In the genomic region with DNA sequence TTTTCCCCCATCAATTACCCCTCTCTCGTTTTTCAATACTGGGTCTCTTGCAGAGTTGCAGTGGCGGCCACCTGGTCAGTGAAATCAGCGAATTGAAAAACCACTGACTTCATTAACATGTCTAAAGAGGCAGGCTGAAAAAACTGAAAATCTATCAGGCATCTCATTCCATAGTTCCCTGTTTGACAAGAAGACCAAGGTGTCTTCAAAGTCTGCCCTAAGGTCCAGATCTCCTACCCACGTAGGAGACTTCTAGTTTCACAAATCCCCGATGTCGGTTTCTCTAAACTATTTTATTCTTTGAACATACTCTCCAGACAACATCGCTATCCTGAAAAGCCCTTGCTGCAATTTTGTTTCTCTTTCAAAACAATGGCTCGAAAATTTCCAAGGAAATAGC, we compare ENCODE assay signal across 8 cellular contexts. TPM values are rescaled to one million over a fixed set of nuclear protein-coding genes. Genes with fewer than 3 reads are reported as not detected.
DNase-seq lines count a peak whose midpoint lies in the region; ATAC-seq, FAIRE-seq and TF ChIP-seq lines count a peak whose summit lies in the region.

No MANE protein-coding gene starts in this region.

- H3K9me3 Mint-ChIP-seq in activated naive CD4-positive, alpha-beta T cell treated with anti-CD3 and anti-CD28 coated beads, Interleukin-2, amount 50 U/mL, for 24 hours = no peaks in the 10 kb centered on the region
- no peaks in the 10 kb centered on the region for H3K9me3 Mint-ChIP-seq in activated naive CD8-positive, alpha-beta T cell treated with anti-CD3 and anti-CD28 coated beads, Interleukin-2, amount 50 U/mL, for 24 hours

- no TSS peak for BruUV-seq in HepG2 (replicated peaks; lab: Mats Ljungman, UMichigan)

- H3K4me3 Mint-ChIP-seq in activated naive CD4-positive, alpha-beta T cell treated with anti-CD3 and anti-CD28 coated beads, Interleukin-2, amount 50 U/mL, for 24 hours = peak overlapping the region; percentile 98
- H3K4me3 Mint-ChIP-seq in activated naive CD8-positive, alpha-beta T cell treated with anti-CD3 and anti-CD28 coated beads, Interleukin-2, amount 50 U/mL, for 24 hours = peak overlapping the region; percentile 96

- peaks cover 58% of the 10 kb centered on the region for H3K4me1 ChIP-seq in HepG2 (ENCODE audit: insufficient read depth, low read length)
- peaks cover 42% of the 10 kb centered on the region for H3K4me1 ChIP-seq in upper lobe of right lung

- H3K27ac ChIP-seq in HepG2 (ENCODE audit: extremely low read length, insufficient read depth, low read length) (peak overlapping the region; percentile 69), upper lobe of right lung (peak overlapping the region; percentile 93)

- peak overlapping the region; percentile 96 for H3K4me2 ChIP-seq in HepG2 (ENCODE audit: low read depth, low read length)

- in situ Hi-C loops in HepG2 (cut with HindIII; ENCODE audit: extremely low pct_ligation_motif_present, low pct_unique_long_range_greater_than_20kb) = no loop called here

- H4K20me1 ChIP-seq in HepG2 (ENCODE audit: insufficient read depth, low read length) = peaks cover 29% of the 10 kb centered on the region

- FAIRE-seq in HepG2 (lab: Jason Lieb, UNC) = no peak

- no peak for TF ChIP-seq EP300 in HepG2 (IDR thresholded peaks at IDR 0.05; ENCODE audit: low read depth in 2 of 2, low read length in 2 of 2)
- no peak for TF ChIP-seq EP300 in HepG2 (CRISPR knock-in tag; IDR thresholded peaks at IDR 0.05; ENCODE audit: borderline replicate concordance)

- TF ChIP-seq POLR2A in HepG2 (IDR thresholded peaks at IDR 0.05; ENCODE audit: insufficient read depth in 1 of 2, low read depth in 2 of 2, low read length in 2 of 2) = no peak

- no peaks in the 10 kb centered on the region for H3K27me3 Mint-ChIP-seq in activated naive CD4-positive, alpha-beta T cell treated with anti-CD3 and anti-CD28 coated beads, Interleukin-2, amount 50 U/mL, for 24 hours
- no peaks in the 10 kb centered on the region for H3K27me3 Mint-ChIP-seq in activated naive CD8-positive, alpha-beta T cell treated with anti-CD3 and anti-CD28 coated beads, Interleukin-2, amount 50 U/mL, for 24 hours

- peak overlapping the region; percentile 75 for H3K9ac ChIP-seq in HepG2 (ENCODE audit: insufficient read depth, low read depth, low read length)

- POLR2A ChIA-PET in HepG2 (lab: Yijun Ruan, JAX) = interaction anchor here (0.9 to 2.9 kb wide), 6 partner anchors 12 to 104 kb away, joined by 3 to 43 read pairs (median 4); a partner anchor contains a TSS

- H2AFZ ChIP-seq in HepG2 (ENCODE audit: low read length) = peak overlapping the region; percentile 55

- WGBS in HepG2 (ENCODE audit: low lambda C conversion rate) = 26% methylated on average over 8 of the region's 8 CpGs

- peaks cover 46% of the 10 kb centered on the region for H3K79me2 ChIP-seq in HepG2 (ENCODE audit: insufficient read depth, low read length)

- TF ChIP-seq RAD21 in HepG2 (CRISPR knock-in tag; IDR thresholded peaks at IDR 0.05) = no peak

- H3K4me3 ChIP-seq in HepG2 (replicated peaks in 1 of 3; ENCODE audit: insufficient read depth in 1 of 3, low read depth in 2 of 3, low read length in 3 of 3) (peak overlapping the region; percentile 57 to 89 (median 81)), upper lobe of right lung (peak overlapping the region; percentile 75)

- DNase-seq in activated naive CD4-positive, alpha-beta T cell treated with Interleukin-2 at 50 U/mL for 16 hours = no peak
- no peak for DNase-seq in activated naive CD8-positive, alpha-beta T cell treated with anti-CD3 and anti-CD28 coated beads, Interleukin-2, amount 50 U/mL, for 24 hours
- DNase-seq in HepG2 (ENCODE audit: low spot score) = no peak
- no peak for DNase-seq in upper lobe of right lung
- no peak for DNase-seq in AG20443 (ENCODE audit: low spot score)
- DNase-seq in NCI-H1930 (lab: John Stamatoyannopoulos, UW) = no peak

- H3K27me3 ChIP-seq in HepG2 (ENCODE audit: control insufficient read depth in 1 of 2, insufficient read depth in 2 of 2, low read length in 2 of 2) (no peaks in the 10 kb centered on the region; a peak in 1 of 5 replicates), upper lobe of right lung (no peaks in the 10 kb centered on the region)

- H3K27ac Mint-ChIP-seq in activated naive CD4-positive, alpha-beta T cell treated with anti-CD3 and anti-CD28 coated beads, Interleukin-2, amount 50 U/mL, for 24 hours = peak overlapping the region; percentile 93
- peak overlapping the region; percentile 98 for H3K27ac Mint-ChIP-seq in activated naive CD8-positive, alpha-beta T cell treated with anti-CD3 and anti-CD28 coated beads, Interleukin-2, amount 50 U/mL, for 24 hours

- H3K36me3 ChIP-seq in HepG2 (replicated peaks in 1 of 2; ENCODE audit: control insufficient read depth in 1 of 2, insufficient read depth in 2 of 2, low read length in 2 of 2) (peaks cover 10 to 21% of the 10 kb centered on the region in 2 experiments), upper lobe of right lung (peaks cover 24% of the 10 kb centered on the region)

- no peak for TF ChIP-seq CTCF in HepG2 (CRISPR knock-in tag; IDR thresholded peaks at IDR 0.05)
- TF ChIP-seq CTCF in upper lobe of right lung (IDR thresholded peaks at IDR 0.05) = no peak

- no peaks in the 10 kb centered on the region for H3K9me3 ChIP-seq in HepG2 (ENCODE audit: low read length)
- H3K9me3 ChIP-seq in upper lobe of right lung = no peaks in the 10 kb centered on the region

- CTCF ChIA-PET in HepG2 (lab: Yijun Ruan, JAX; ENCODE audit: low intra/inter-chr PET ratio, low total read pairs) = no interaction called here

- H3K4me1 Mint-ChIP-seq in activated naive CD4-positive, alpha-beta T cell treated with anti-CD3 and anti-CD28 coated beads, Interleukin-2, amount 50 U/mL, for 24 hours = peaks cover 60% of the 10 kb centered on the region
- H3K4me1 Mint-ChIP-seq in activated naive CD8-positive, alpha-beta T cell treated with anti-CD3 and anti-CD28 coated beads, Interleukin-2, amount 50 U/mL, for 24 hours = peaks cover 68% of the 10 kb centered on the region

- peaks cover 23% of the 10 kb centered on the region for H3K36me3 Mint-ChIP-seq in activated naive CD4-positive, alpha-beta T cell treated with anti-CD3 and anti-CD28 coated beads, Interleukin-2, amount 50 U/mL, for 24 hours
- H3K36me3 Mint-ChIP-seq in activated naive CD8-positive, alpha-beta T cell treated with anti-CD3 and anti-CD28 coated beads, Interleukin-2, amount 50 U/mL, for 24 hours (ENCODE audit: low read depth) = peaks cover 55% of the 10 kb centered on the region

- no peak for ATAC-seq in activated naive CD8-positive, alpha-beta T cell treated with anti-CD3 and anti-CD28 coated beads, Interleukin-2, amount 50 U/mL, for 24 hours
- ATAC-seq in HepG2 = no peak
- no peak for ATAC-seq in upper lobe of right lung
- no peak for ATAC-seq in GM19351 (IDR thresholded peaks at IDR 0.05; ENCODE audit: unreplicated experiment)

- intact Hi-C loops in HepG2 (cut with micrococcal nuclease; ENCODE audit: unreplicated experiment) = no loop called here
- intact Hi-C loops in upper lobe of right lung (cut with DNase I) = no loop called here

RNA-seq across cellular contexts. Expression of a gene that starts 0.8 kb away (rescaled TPM):
- total RNA-seq in HepG2 (2016; rRNA removed; fragmentation: Illumina TruSeq; extraction: Trizol) = 911 and 1,275 TPM in 2 replicates
- 241 and 250 TPM in 2 replicates for total RNA-seq in HepG2 (2016; cell fraction: cytosol; rRNA removed; fragmentation: Illumina TruSeq; extraction: Trizol; ENCODE audit: low read depth)
- 892 and 1,275 TPM in 2 replicates for total RNA-seq in HepG2 (2016; cell fraction: insoluble cytoplasmic fraction; rRNA removed; fragmentation: Illumina TruSeq; extraction: Trizol)
- 542 and 545 TPM in 2 replicates for total RNA-seq in HepG2 (2016; cell fraction: membrane; rRNA removed; fragmentation: Illumina TruSeq; extraction: Trizol)
- 386 and 402 TPM in 2 replicates for total RNA-seq in HepG2 (2016; cell fraction: nucleus; rRNA removed; fragmentation: Illumina TruSeq; extraction: Trizol)
- 980 and 1,163 TPM in 2 replicates for polyA plus RNA-seq in HepG2 (2011; rRNA removed)
- 853 and 1,099 TPM in 2 replicates for polyA plus RNA-seq in HepG2 (2011; cell fraction: cytosol; rRNA removed)
- polyA plus RNA-seq in HepG2 (2011; cell fraction: nucleus; rRNA removed) = 241 and 246 TPM in 2 replicates
- 478 and 597 TPM in 2 replicates for polyA plus RNA-seq in HepG2 (2012)
- polyA plus RNA-seq in HepG2 (2016; cell fraction: cytosol; fragmentation: Illumina TruSeq; extraction: Trizol; ENCODE audit: low read depth) = 300 and 321 TPM in 2 replicates
- 2,019 and 2,085 TPM in 2 replicates for polyA plus RNA-seq in HepG2 (2016; cell fraction: insoluble cytoplasmic fraction; fragmentation: Illumina TruSeq; extraction: Trizol; ENCODE audit: low read depth)
- polyA plus RNA-seq in HepG2 (2016; cell fraction: membrane; fragmentation: Illumina TruSeq; extraction: Trizol; ENCODE audit: low read depth) = 586 and 657 TPM in 2 replicates
- polyA plus RNA-seq in HepG2 (2016; cell fraction: nucleus; fragmentation: Illumina TruSeq; extraction: Trizol; ENCODE audit: insufficient read depth, low read depth) = 686 and 716 TPM in 2 replicates
- 1,833 and 2,373 TPM in 2 replicates for polyA minus RNA-seq in HepG2 (2011; rRNA and poly(A)+ RNA removed; ENCODE audit: low replicate concordance)
- 412 and 479 TPM in 2 replicates for polyA minus RNA-seq in HepG2 (2011; cell fraction: cytosol; rRNA and poly(A)+ RNA removed)
- 105 and 134 TPM in 2 replicates for polyA minus RNA-seq in HepG2 (2011; cell fraction: nucleus; rRNA and poly(A)+ RNA removed)
- 243 TPM for total RNA-seq in upper lobe of right lung

RNA-seq across cellular contexts. Expression of a gene that starts 2.3 kb away (rescaled TPM):
- total RNA-seq in HepG2 (2016; rRNA removed; fragmentation: Illumina TruSeq; extraction: Trizol) (8.4 and 20.5 TPM in 2 replicates), upper lobe of right lung (32.8 TPM)
- total RNA-seq in HepG2 (2016; cell fraction: cytosol; rRNA removed; fragmentation: Illumina TruSeq; extraction: Trizol; ENCODE audit: low read depth) = 2.6 TPM in 2 replicates
- 9.0 and 18.7 TPM in 2 replicates for total RNA-seq in HepG2 (2016; cell fraction: insoluble cytoplasmic fraction; rRNA removed; fragmentation: Illumina TruSeq; extraction: Trizol)
- 7.6 TPM in 2 replicates for total RNA-seq in HepG2 (2016; cell fraction: membrane; rRNA removed; fragmentation: Illumina TruSeq; extraction: Trizol)
- 18.3 and 20.9 TPM in 2 replicates for total RNA-seq in HepG2 (2016; cell fraction: nucleus; rRNA removed; fragmentation: Illumina TruSeq; extraction: Trizol)
- polyA plus RNA-seq in HepG2 (2011; rRNA removed) = 11.7 and 14.0 TPM in 2 replicates
- polyA plus RNA-seq in HepG2 (2011; cell fraction: cytosol; rRNA removed) = 4.5 and 6.7 TPM in 2 replicates
- 39.8 and 42.9 TPM in 2 replicates for polyA plus RNA-seq in HepG2 (2011; cell fraction: nucleus; rRNA removed)
- polyA plus RNA-seq in HepG2 (2012) = 14.2 and 21.0 TPM in 2 replicates
- polyA plus RNA-seq in HepG2 (2016; cell fraction: cytosol; fragmentation: Illumina TruSeq; extraction: Trizol; ENCODE audit: low read depth) = 1.2 and 1.3 TPM in 2 replicates
- 13.9 and 27.7 TPM in 2 replicates for polyA plus RNA-seq in HepG2 (2016; cell fraction: insoluble cytoplasmic fraction; fragmentation: Illumina TruSeq; extraction: Trizol; ENCODE audit: low read depth)
- polyA plus RNA-seq in HepG2 (2016; cell fraction: membrane; fragmentation: Illumina TruSeq; extraction: Trizol; ENCODE audit: low read depth) = 2.2 and 3.4 TPM in 2 replicates
- polyA plus RNA-seq in HepG2 (2016; cell fraction: nucleus; fragmentation: Illumina TruSeq; extraction: Trizol; ENCODE audit: insufficient read depth, low read depth) = 66.8 and 94.4 TPM in 2 replicates
- 16.6 and 29.4 TPM in 2 replicates for polyA minus RNA-seq in HepG2 (2011; rRNA and poly(A)+ RNA removed; ENCODE audit: low replicate concordance)
- polyA minus RNA-seq in HepG2 (2011; cell fraction: cytosol; rRNA and poly(A)+ RNA removed) = 8.0 and 10.3 TPM in 2 replicates
- polyA minus RNA-seq in HepG2 (2011; cell fraction: nucleus; rRNA and poly(A)+ RNA removed) = 7.6 and 9.1 TPM in 2 replicates

RNA-seq across cellular contexts. Expression of a gene that starts 23.1 kb away (rescaled TPM):
- total RNA-seq in HepG2 (2016; rRNA removed; fragmentation: Illumina TruSeq; extraction: Trizol) (77.8 and 82.3 TPM in 2 replicates), upper lobe of right lung (175 TPM)
- total RNA-seq in HepG2 (2016; cell fraction: cytosol; rRNA removed; fragmentation: Illumina TruSeq; extraction: Trizol; ENCODE audit: low read depth) = 113 and 115 TPM in 2 replicates
- 72.3 and 79.6 TPM in 2 replicates for total RNA-seq in HepG2 (2016; cell fraction: insoluble cytoplasmic fraction; rRNA removed; fragmentation: Illumina TruSeq; extraction: Trizol)
- total RNA-seq in HepG2 (2016; cell fraction: membrane; rRNA removed; fragmentation: Illumina TruSeq; extraction: Trizol) = 145 and 152 TPM in 2 replicates
- total RNA-seq in HepG2 (2016; cell fraction: nucleus; rRNA removed; fragmentation: Illumina TruSeq; extraction: Trizol) = 43.2 and 49.0 TPM in 2 replicates
- polyA plus RNA-seq in HepG2 (2011; rRNA removed) = 130 and 150 TPM in 2 replicates
- 126 and 128 TPM in 2 replicates for polyA plus RNA-seq in HepG2 (2011; cell fraction: cytosol; rRNA removed)
- 139 and 173 TPM in 2 replicates for polyA plus RNA-seq in HepG2 (2011; cell fraction: nucleus; rRNA removed)
- polyA plus RNA-seq in HepG2 (2012) = 119 and 142 TPM in 2 replicates
- polyA plus RNA-seq in HepG2 (2016; cell fraction: cytosol; fragmentation: Illumina TruSeq; extraction: Trizol; ENCODE audit: low read depth) = 217 and 220 TPM in 2 replicates
- 116 and 125 TPM in 2 replicates for polyA plus RNA-seq in HepG2 (2016; cell fraction: insoluble cytoplasmic fraction; fragmentation: Illumina TruSeq; extraction: Trizol; ENCODE audit: low read depth)
- polyA plus RNA-seq in HepG2 (2016; cell fraction: membrane; fragmentation: Illumina TruSeq; extraction: Trizol; ENCODE audit: low read depth) = 219 and 220 TPM in 2 replicates
- 146 and 154 TPM in 2 replicates for polyA plus RNA-seq in HepG2 (2016; cell fraction: nucleus; fragmentation: Illumina TruSeq; extraction: Trizol; ENCODE audit: insufficient read depth, low read depth)
- polyA minus RNA-seq in HepG2 (2011; rRNA and poly(A)+ RNA removed; ENCODE audit: low replicate concordance) = 102 and 133 TPM in 2 replicates
- 49.8 and 51.9 TPM in 2 replicates for polyA minus RNA-seq in HepG2 (2011; cell fraction: cytosol; rRNA and poly(A)+ RNA removed)
- polyA minus RNA-seq in HepG2 (2011; cell fraction: nucleus; rRNA and poly(A)+ RNA removed) = 34.5 and 57.3 TPM in 2 replicates

RNA-seq across cellular contexts. Expression of a gene that starts 25.0 kb away (rescaled TPM):
- total RNA-seq in HepG2 (2016; rRNA removed; fragmentation: Illumina TruSeq; extraction: Trizol) (28.7 and 51.1 TPM in 2 replicates), upper lobe of right lung (35.4 TPM)
- 83.5 and 89.8 TPM in 2 replicates for total RNA-seq in HepG2 (2016; cell fraction: cytosol; rRNA removed; fragmentation: Illumina TruSeq; extraction: Trizol; ENCODE audit: low read depth)
- 25.7 and 52.1 TPM in 2 replicates for total RNA-seq in HepG2 (2016; cell fraction: insoluble cytoplasmic fraction; rRNA removed; fragmentation: Illumina TruSeq; extraction: Trizol)
- total RNA-seq in HepG2 (2016; cell fraction: membrane; rRNA removed; fragmentation: Illumina TruSeq; extraction: Trizol) = 91.3 and 101 TPM in 2 replicates
- total RNA-seq in HepG2 (2016; cell fraction: nucleus; rRNA removed; fragmentation: Illumina TruSeq; extraction: Trizol) = 33.1 and 34.2 TPM in 2 replicates
- polyA plus RNA-seq in HepG2 (2011; rRNA removed) = 131 and 151 TPM in 2 replicates
- polyA plus RNA-seq in HepG2 (2011; cell fraction: cytosol; rRNA removed) = 117 TPM in 2 replicates
- 111 and 130 TPM in 2 replicates for polyA plus RNA-seq in HepG2 (2011; cell fraction: nucleus; rRNA removed)
- polyA plus RNA-seq in HepG2 (2012) = 130 and 313 TPM in 2 replicates
- polyA plus RNA-seq in HepG2 (2016; cell fraction: cytosol; fragmentation: Illumina TruSeq; extraction: Trizol; ENCODE audit: low read depth) = 21.8 and 24.4 TPM in 2 replicates
- polyA plus RNA-seq in HepG2 (2016; cell fraction: insoluble cytoplasmic fraction; fragmentation: Illumina TruSeq; extraction: Trizol; ENCODE audit: low read depth) = 28.6 and 30.4 TPM in 2 replicates
- polyA plus RNA-seq in HepG2 (2016; cell fraction: membrane; fragmentation: Illumina TruSeq; extraction: Trizol; ENCODE audit: low read depth) = 23.7 and 25.1 TPM in 2 replicates
- polyA plus RNA-seq in HepG2 (2016; cell fraction: nucleus; fragmentation: Illumina TruSeq; extraction: Trizol; ENCODE audit: insufficient read depth, low read depth) = 72.1 and 79.6 TPM in 2 replicates
- polyA minus RNA-seq in HepG2 (2011; rRNA and poly(A)+ RNA removed; ENCODE audit: low replicate concordance) = 19.0 and 307 TPM in 2 replicates
- 213 and 378 TPM in 2 replicates for polyA minus RNA-seq in HepG2 (2011; cell fraction: cytosol; rRNA and poly(A)+ RNA removed)
- 95.2 and 99.7 TPM in 2 replicates for polyA minus RNA-seq in HepG2 (2011; cell fraction: nucleus; rRNA and poly(A)+ RNA removed)

RNA-seq across cellular contexts. Expression of a gene that starts 28.6 kb away (rescaled TPM):
- total RNA-seq in HepG2 (2016; rRNA removed; fragmentation: Illumina TruSeq; extraction: Trizol) (7.4 and 16.0 TPM in 2 replicates), upper lobe of right lung (9.5 TPM)
- 6.4 and 6.8 TPM in 2 replicates for total RNA-seq in HepG2 (2016; cell fraction: cytosol; rRNA removed; fragmentation: Illumina TruSeq; extraction: Trizol; ENCODE audit: low read depth)
- 7.0 and 15.7 TPM in 2 replicates for total RNA-seq in HepG2 (2016; cell fraction: insoluble cytoplasmic fraction; rRNA removed; fragmentation: Illumina TruSeq; extraction: Trizol)
- 11.0 and 11.6 TPM in 2 replicates for total RNA-seq in HepG2 (2016; cell fraction: membrane; rRNA removed; fragmentation: Illumina TruSeq; extraction: Trizol)
- 13.6 and 15.9 TPM in 2 replicates for total RNA-seq in HepG2 (2016; cell fraction: nucleus; rRNA removed; fragmentation: Illumina TruSeq; extraction: Trizol)
- polyA plus RNA-seq in HepG2 (2011; rRNA removed) = 12.5 TPM in 2 replicates
- 10.6 and 14.5 TPM in 2 replicates for polyA plus RNA-seq in HepG2 (2011; cell fraction: cytosol; rRNA removed)
- polyA plus RNA-seq in HepG2 (2011; cell fraction: nucleus; rRNA removed) = 11.7 and 12.5 TPM in 2 replicates
- polyA plus RNA-seq in HepG2 (2012) = 11.9 and 19.8 TPM in 2 replicates
- 16.1 and 17.3 TPM in 2 replicates for polyA plus RNA-seq in HepG2 (2016; cell fraction: cytosol; fragmentation: Illumina TruSeq; extraction: Trizol; ENCODE audit: low read depth)
- polyA plus RNA-seq in HepG2 (2016; cell fraction: insoluble cytoplasmic fraction; fragmentation: Illumina TruSeq; extraction: Trizol; ENCODE audit: low read depth) = 19.1 and 23.6 TPM in 2 replicates
- polyA plus RNA-seq in HepG2 (2016; cell fraction: membrane; fragmentation: Illumina TruSeq; extraction: Trizol; ENCODE audit: low read depth) = 27.9 and 29.1 TPM in 2 replicates
- polyA plus RNA-seq in HepG2 (2016; cell fraction: nucleus; fragmentation: Illumina TruSeq; extraction: Trizol; ENCODE audit: insufficient read depth, low read depth) = 46.7 and 53.9 TPM in 2 replicates
- 28.0 and 30.7 TPM in 2 replicates for polyA minus RNA-seq in HepG2 (2011; rRNA and poly(A)+ RNA removed; ENCODE audit: low replicate concordance)
- polyA minus RNA-seq in HepG2 (2011; cell fraction: cytosol; rRNA and poly(A)+ RNA removed) = 9.8 and 11.5 TPM in 2 replicates
- 3.3 and 4.5 TPM in 2 replicates for polyA minus RNA-seq in HepG2 (2011; cell fraction: nucleus; rRNA and poly(A)+ RNA removed)
